8 cellular contexts compared by ENCODE assay signal in the genomic region with DNA sequence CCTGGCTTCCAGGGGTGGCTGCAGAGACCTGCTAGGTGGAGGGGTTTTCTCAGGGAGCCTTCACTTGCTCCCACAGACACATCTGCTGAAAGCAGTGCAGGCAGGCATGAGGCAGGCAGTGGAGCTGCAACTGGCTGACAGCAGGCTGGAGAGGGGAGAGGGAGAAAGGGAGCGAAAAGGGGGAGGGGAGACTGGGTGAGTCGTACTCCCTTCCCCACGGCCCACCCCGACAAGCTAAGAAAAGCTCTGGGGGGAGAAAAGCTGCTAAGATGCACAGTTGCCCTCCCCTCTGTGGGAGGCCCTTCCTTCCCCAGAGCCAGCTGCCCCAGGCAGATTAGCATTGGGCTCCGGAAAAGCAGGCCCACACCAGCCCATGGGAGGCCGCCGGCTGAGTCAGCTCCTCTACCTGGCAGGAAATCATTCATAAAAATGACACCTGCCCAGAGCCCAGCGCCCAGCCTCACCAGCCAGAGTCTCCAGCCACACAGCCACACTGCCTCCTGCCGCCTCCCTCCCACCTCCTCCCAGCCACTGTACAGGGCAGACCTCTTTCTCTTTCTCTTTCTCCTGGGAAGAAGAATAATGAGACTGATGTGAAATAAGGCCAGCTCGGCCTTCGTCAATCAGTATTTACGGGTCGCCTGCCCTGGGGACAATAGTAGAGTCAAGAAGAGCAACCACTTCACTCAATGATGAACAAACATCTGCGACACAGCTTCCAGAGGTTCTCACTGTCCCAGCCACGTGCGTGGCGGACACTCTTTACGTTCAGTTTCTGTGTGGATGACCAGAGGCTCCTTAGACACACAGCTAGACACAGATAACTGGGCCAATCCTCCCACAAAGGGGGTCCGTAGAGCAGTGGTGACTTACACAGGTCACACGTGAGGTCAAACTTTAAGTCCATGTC. TPM values are rescaled to one million over a fixed set of nuclear protein-coding genes. Genes with fewer than 3 reads are reported as not detected.
DNase-seq lines count a peak whose midpoint lies in the region; ATAC-seq, FAIRE-seq and TF ChIP-seq lines count a peak whose summit lies in the region.
"Had no signal": no experiment of that assay in that cellular context is flagged by ENCODE, and none has a peak within 500 bp of the region (broad histone marks: within the 10 kb centered on the region; RNA-seq: fewer than 3 reads in every experiment).

No MANE protein-coding gene starts in this region.

- H3K36me3 ChIP-seq in astrocyte (ENCODE audit: insufficient read depth, low read length), result no peaks in the 10 kb centered on the region
- H3K36me3 ChIP-seq in ovary, result no peaks in the 10 kb centered on the region
- H3K36me3 ChIP-seq: upper lobe of left lung had no signal

- H3K36me3 Mint-ChIP-seq in astrocyte (ENCODE audit: low read depth, unreplicated experiment) (no peaks in the 10 kb centered on the region), natural killer cell (no peaks in the 10 kb centered on the region)

- H3K9me3 Mint-ChIP-seq in astrocyte (ENCODE audit: unreplicated experiment) (no peaks in the 10 kb centered on the region), natural killer cell (no peaks in the 10 kb centered on the region)

- FAIRE-seq in H54 (lab: Jason Lieb, UNC), result no peak
- FAIRE-seq in astrocyte (lab: Jason Lieb, UNC), result no peak

- H3K4me3 Mint-ChIP-seq in astrocyte (ENCODE audit: unreplicated experiment) (no peak overlapping the region), natural killer cell (peak overlapping the region; percentile 53)

- no peak; the same call in 1 of the 2 replicates for TF ChIP-seq POLR2A in H54 (IDR thresholded peaks at IDR 0.05; ENCODE audit: low read depth, low read length)
- TF ChIP-seq POLR2A in ovary (IDR thresholded peaks at IDR 0.05), result no peak

- no peaks in the 10 kb centered on the region for H3K79me2 ChIP-seq in astrocyte (ENCODE audit: insufficient read depth, low read length)

- H3K4me3 ChIP-seq in astrocyte (ENCODE audit: insufficient read depth, low read depth, low read length) (no peak overlapping the region), ovary (no peak overlapping the region)
- H3K4me3 ChIP-seq: upper lobe of left lung had no signal

- DNase-seq in H54 (ENCODE audit: insufficient read length, low spot score) (peak; percentile 51), NCI-H2029 (lab: John Stamatoyannopoulos, UW) (peak; percentile 85), astrocyte (ENCODE audit: low read depth) (peak; percentile 13), natural killer cell (peak; percentile 21), ovary (no peak), pons (ENCODE audit: low spot score) (no peak)
- DNase-seq in stimulated activated naive CD4-positive, alpha-beta T cell (lab: John Stamatoyannopoulos, UW), result no peak
- DNase-seq: upper lobe of left lung had no signal

- H3K4me1 ChIP-seq in astrocyte (ENCODE audit: insufficient read depth, low read length) (peaks cover 22% of the 10 kb centered on the region), ovary (ENCODE audit: insufficient read depth) (no peaks in the 10 kb centered on the region)

- H3K4me2 ChIP-seq in astrocyte (ENCODE audit: low read length), result peak overlapping the region; percentile 70

- H3K4me1 Mint-ChIP-seq in astrocyte (ENCODE audit: low read depth, unreplicated experiment) (peaks cover 19% of the 10 kb centered on the region), natural killer cell (peaks cover 15 to 19% of the 10 kb centered on the region in 2 donors)

- peaks cover 7% of the 10 kb centered on the region for H3K27me3 Mint-ChIP-seq in astrocyte (ENCODE audit: low read depth, unreplicated experiment)
- H3K27me3 Mint-ChIP-seq in natural killer cell (ENCODE audit: low read depth in 2 of 2), result no peaks in the 10 kb centered on the region

- no peaks in the 10 kb centered on the region for H4K20me1 ChIP-seq in astrocyte (ENCODE audit: insufficient read depth, low read length)

- peak overlapping the region; percentile 28 for H3K9ac ChIP-seq in astrocyte (ENCODE audit: low read length)

- intact Hi-C loops in natural killer cell (cut with micrococcal nuclease) (no loop called here), ovary (cut with DNase I) (loop anchor here in 1 of 4 donors (10.0 kb wide), 1 partner anchor 93 kb away; no protein-coding TSS in a partner anchor)

- peak; percentile 52 to 86 (median 81) for ATAC-seq in natural killer cell

- no peak for TF ChIP-seq EP300 in ovary (IDR thresholded peaks at IDR 0.05)

- H3K27ac ChIP-seq in astrocyte (ENCODE audit: low read depth, low read length) (no peak overlapping the region), ovary (no peak overlapping the region)

- H2AFZ ChIP-seq in astrocyte (ENCODE audit: low read depth, low read length), result peak overlapping the region; percentile 11

- 61 to 62% (median 61%) methylated on average over 20 of the region's 20 CpGs for WGBS in ovary, 3 donors

- TF ChIP-seq CTCF in astrocyte (IDR thresholded peaks at IDR 0.05; ENCODE audit: insufficient read depth, low read depth, low read length) (no peak), natural killer cell (IDR thresholded peaks at IDR 0.05) (no peak), ovary (IDR thresholded peaks at IDR 0.05) (no peak)

- no peaks in the 10 kb centered on the region for H3K9me3 ChIP-seq in astrocyte (ENCODE audit: insufficient read depth, low read depth, low read length)
- no peaks in the 10 kb centered on the region for H3K9me3 ChIP-seq in ovary
- H3K9me3 ChIP-seq: upper lobe of left lung had no signal

- H3K27me3 ChIP-seq in astrocyte (ENCODE audit: insufficient read depth, low read length), result no peaks in the 10 kb centered on the region
- H3K27me3 ChIP-seq in ovary, result no peaks in the 10 kb centered on the region
- H3K27me3 ChIP-seq: upper lobe of left lung had no signal

- H3K27ac Mint-ChIP-seq in astrocyte (ENCODE audit: unreplicated experiment) (peak overlapping the region; percentile 87), natural killer cell (peak overlapping the region; percentile 54 to 75)

RNA-seq across cellular contexts. Expression of gene C20orf203, which starts 7.7 kb away (rescaled TPM):
- not detected in 2 replicates for total RNA-seq in astrocyte
- under 1 TPM; 0.45 to 0.68 (median 0.61) TPM for total RNA-seq in natural killer cell
- 1 to 10 TPM in 1 of 7 donors, under 1 TPM in 5, not detected in 1; 0.11 to 1.1 (median 0.55) TPM for total RNA-seq in ovary
- under 1 TPM; 0.08 to 0.28 TPM for polyA plus RNA-seq in ovary

Comparison
In these comparisons a context has a peak if more than half of its experiments do, and no peak if none do; other contexts are left out.
1. DNase-seq: peak in H54 (single experiment), NCI-H2029 (single experiment), astrocyte (single experiment) and natural killer cell (single experiment); none in ovary (0 of 5), pons (single experiment) and stimulated activated naive CD4-positive, alpha-beta T cell (0 of 6).